Comparison of ENCODE assay signal across 8 cellular contexts in the genomic region with DNA sequence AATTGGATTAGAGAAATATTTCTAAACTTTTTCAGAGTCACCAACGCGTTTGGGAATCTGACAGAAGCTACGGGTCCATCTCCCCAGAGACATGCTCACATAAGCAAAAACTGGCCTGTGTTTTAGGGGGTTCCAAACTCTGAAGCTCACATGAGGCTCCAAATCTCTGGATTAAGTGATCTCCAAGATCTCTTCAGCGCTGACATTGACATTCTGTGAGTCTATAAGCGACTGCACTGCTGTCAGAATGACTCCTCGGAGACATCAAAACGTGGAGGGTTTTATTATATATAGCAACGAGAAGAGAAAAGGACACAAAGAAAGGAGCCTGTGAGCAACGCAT. TPM values are rescaled to one million over a fixed set of nuclear protein-coding genes. Genes with fewer than 3 reads are reported as not detected.
A peak's percentile ranks its signal among the peaks of the same experiment; 100 is the strongest.
DNase-seq lines count a peak whose midpoint lies in the region; ATAC-seq lines count a peak whose summit lies in the region.

No MANE protein-coding gene starts in this region.

- peaks cover 15% of the 10 kb centered on the region for H3K4me1 Mint-ChIP-seq in activated T-helper 17 cell treated with anti-CD3 and anti-CD28 coated beads, Interleukin-2, amount 50 U/mL, for 72 hours
- H3K4me1 Mint-ChIP-seq in stimulated activated naive CD8-positive, alpha-beta T cell treated with anti-CD3 and anti-CD28 coated beads, Interleukin-15, amount 100 ng/mL, for 72 hours = peaks cover 33% of the 10 kb centered on the region

- no peaks in the 10 kb centered on the region for H3K9me3 Mint-ChIP-seq in activated T-helper 17 cell treated with anti-CD3 and anti-CD28 coated beads, Interleukin-2, amount 50 U/mL, for 72 hours
- no peaks in the 10 kb centered on the region for H3K9me3 Mint-ChIP-seq in stimulated activated naive CD8-positive, alpha-beta T cell treated with anti-CD3 and anti-CD28 coated beads, Interleukin-15, amount 100 ng/mL, for 72 hours

- H3K4me3 ChIP-seq in iPS-20b (ENCODE audit: low read length) = peak overlapping the region; percentile 59

- H3K9me3 ChIP-seq in iPS-20b (ENCODE audit: insufficient read depth, low read depth, low read length) = no peaks in the 10 kb centered on the region

- H3K27ac Mint-ChIP-seq in activated T-helper 17 cell treated with anti-CD3 and anti-CD28 coated beads, Interleukin-2, amount 50 U/mL, for 72 hours = peak overlapping the region; percentile 94
- H3K27ac Mint-ChIP-seq in stimulated activated naive CD8-positive, alpha-beta T cell treated with anti-CD3 and anti-CD28 coated beads, Interleukin-15, amount 100 ng/mL, for 72 hours = peak overlapping the region; percentile 91 to 96

- peak; percentile 0 for ATAC-seq in HG02981 (IDR thresholded peaks at IDR 0.05; ENCODE audit: unreplicated experiment)
- no peak for ATAC-seq in activated T-helper 17 cell treated with anti-CD3 and anti-CD28 coated beads, Interleukin-2, amount 50 U/mL, for 72 hours (replicated peaks)
- ATAC-seq in stimulated activated naive CD8-positive, alpha-beta T cell treated with anti-CD3 and anti-CD28 coated beads, Interleukin-15, amount 100 ng/mL, for 72 hours = no peak
- ATAC-seq in GM18868 (IDR thresholded peaks at IDR 0.05; ENCODE audit: unreplicated experiment) = no peak
- no peak for ATAC-seq in HG03520 (IDR thresholded peaks at IDR 0.05; ENCODE audit: unreplicated experiment)

- peak overlapping the region; percentile 91 for H3K4me3 Mint-ChIP-seq in activated T-helper 17 cell treated with anti-CD3 and anti-CD28 coated beads, Interleukin-2, amount 50 U/mL, for 72 hours
- H3K4me3 Mint-ChIP-seq in stimulated activated naive CD8-positive, alpha-beta T cell treated with anti-CD3 and anti-CD28 coated beads, Interleukin-15, amount 100 ng/mL, for 72 hours = peak overlapping the region; percentile 80 to 94

- H3K27ac ChIP-seq in iPS-20b (ENCODE audit: low read length) = no peak overlapping the region

- no peak for DNase-seq in stimulated activated naive CD8-positive, alpha-beta T cell treated with anti-CD3 and anti-CD28 coated beads, Interleukin-15, amount 100 ng/mL, for 72 hours
- DNase-seq in NCI-H2227 (lab: John Stamatoyannopoulos, UW; ENCODE audit: unreplicated experiment) (no peak), Ammon's horn (ENCODE audit: low spot score) (no peak)

- peaks cover 30% of the 10 kb centered on the region for H3K27me3 ChIP-seq in iPS-20b (ENCODE audit: insufficient read depth, low read length)

- peaks cover 12% of the 10 kb centered on the region; the same call in 1 of the 2 replicates for H3K4me1 ChIP-seq in iPS-20b (ENCODE audit: insufficient read depth, low read length)

- H3K9ac ChIP-seq in iPS-20b (ENCODE audit: low read depth, low read length) = peak overlapping the region; percentile 59; the same call in 1 of the 2 replicates

- no peaks in the 10 kb centered on the region for H3K36me3 Mint-ChIP-seq in activated T-helper 17 cell treated with anti-CD3 and anti-CD28 coated beads, Interleukin-2, amount 50 U/mL, for 72 hours (ENCODE audit: low read depth)

- no peaks in the 10 kb centered on the region for H3K27me3 Mint-ChIP-seq in activated T-helper 17 cell treated with anti-CD3 and anti-CD28 coated beads, Interleukin-2, amount 50 U/mL, for 72 hours
- H3K27me3 Mint-ChIP-seq in stimulated activated naive CD8-positive, alpha-beta T cell treated with anti-CD3 and anti-CD28 coated beads, Interleukin-15, amount 100 ng/mL, for 72 hours = no peaks in the 10 kb centered on the region

- no peaks in the 10 kb centered on the region for H3K36me3 ChIP-seq in iPS-20b (ENCODE audit: insufficient read depth, low read depth, low read length)

RNA-seq across cellular contexts. Expression of gene SIK2, which starts 0.6 kb away (rescaled TPM):
- total RNA-seq in activated T-helper 17 cell treated with anti-CD3 and anti-CD28 coated beads, Interleukin-2, amount 50 U/mL, for 72 hours = 1 to 10 TPM; 5.6 to 6.4 TPM
